ENCODE assay signal across 7 cellular contexts in genomic region chr21:38806153-38806941, GRCh38.
DNase-seq lines count a peak whose midpoint lies in the region; ATAC-seq and TF ChIP-seq lines count a peak whose summit lies in the region.

No MANE protein-coding gene starts in this region.

- peak overlapping the region; percentile 79 for H3K27ac ChIP-seq in brain microvascular endothelial cell

- ATAC-seq in GM18909 (IDR thresholded peaks at IDR 0.05; ENCODE audit: poor library complexity, unreplicated experiment) (peak; percentile 24), HG02973 (IDR thresholded peaks at IDR 0.05; ENCODE audit: unreplicated experiment) (peak; percentile 22)

- peaks cover 6% of the 10 kb centered on the region for H3K36me3 ChIP-seq in brain microvascular endothelial cell (replicated peaks)

- no peaks in the 10 kb centered on the region for H3K27me3 ChIP-seq in brain microvascular endothelial cell (replicated peaks)

- peak overlapping the region; percentile 81 for H3K4me3 ChIP-seq in brain microvascular endothelial cell (ENCODE audit: low read depth, low read length)

- in situ Hi-C loops in brain microvascular endothelial cell (cut with HindIII; ENCODE audit: low pct_ligation_motif_present, low sequenced_read_pairs): no loop called here

- peak; percentile 10 for DNase-seq in T follicular helper cell (ENCODE audit: low read depth)
- no peak for DNase-seq in brain microvascular endothelial cell
- peak; percentile 67 for DNase-seq in left kidney (ENCODE audit: low read depth, low spot score)
- DNase-seq in stimulated activated CD8-positive, alpha-beta memory T cell treated with anti-CD3 and anti-CD28 coated beads, Interleukin-15, amount 100 ng/mL, for 24 hours (ENCODE audit: low read depth): peak; percentile 6
- DNase-seq in superior temporal gyrus (ENCODE audit: extremely low spot score): no peak

- TF ChIP-seq CTCF in brain microvascular endothelial cell (IDR thresholded peaks at IDR 0.05; ENCODE audit: low read depth, low read length, missing control alignments): peak; percentile 16

Comparison
In these comparisons a context has a peak if more than half of its experiments do, and no peak if none do; other contexts are left out.
1. DNase-seq: peak in T follicular helper cell (single experiment), left kidney (single experiment) and stimulated activated CD8-positive, alpha-beta memory T cell treated with anti-CD3 and anti-CD28 coated beads, Interleukin-15, amount 100 ng/mL, for 24 hours (single experiment); none in brain microvascular endothelial cell (single experiment) and superior temporal gyrus (single experiment).